In the genomic region with DNA sequence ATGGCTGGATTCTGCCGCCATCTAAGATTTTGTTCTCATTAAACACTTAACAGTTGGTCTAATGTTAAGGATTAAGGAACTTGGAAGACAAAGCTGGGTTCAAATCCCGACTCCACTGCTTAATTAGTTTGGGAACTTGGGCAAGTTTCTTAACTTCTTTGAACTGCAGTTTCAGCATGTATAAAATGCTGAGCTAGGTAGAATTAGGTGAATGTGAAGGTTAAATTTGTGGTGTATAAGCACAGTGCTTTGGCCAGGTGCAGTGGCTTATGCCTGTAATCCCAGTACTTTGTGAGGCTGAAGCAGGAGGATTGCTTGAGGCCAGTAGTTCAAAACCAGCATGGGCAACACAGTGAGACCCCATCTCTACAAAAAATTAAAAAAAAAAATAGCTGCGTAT, we compare ENCODE assay signal across 3 cellular contexts.
A peak's percentile ranks its signal among the peaks of the same experiment; 100 is the strongest.
TF ChIP-seq lines count a peak whose summit lies in the region.

No MANE protein-coding gene starts in this region.

TF ChIP-seq in A549, 52 proteins besides CTCF, POLR2A, EP300 and RAD21:
- TF ChIP-seq MAFK (IDR thresholded peaks at IDR 0.05; ENCODE audit: partially characterized antibody) (peak; percentile 88), HOXB5 (CRISPR knock-in tag; IDR thresholded peaks at IDR 0.05) (no peak)

TF ChIP-seq in IMR-90, 13 proteins besides CTCF, POLR2A, EP300 and RAD21 (continued from another document):
- TF ChIP-seq MAZ (IDR thresholded peaks at IDR 0.05; ENCODE audit: borderline replicate concordance, low read depth, low read length): no peak
TF ChIP-seq in IMR-90: peak in this region for 1.

TF ChIP-seq in K562, 482 proteins besides CTCF, POLR2A, EP300 and RAD21:
- TF ChIP-seq, protein P1, sequence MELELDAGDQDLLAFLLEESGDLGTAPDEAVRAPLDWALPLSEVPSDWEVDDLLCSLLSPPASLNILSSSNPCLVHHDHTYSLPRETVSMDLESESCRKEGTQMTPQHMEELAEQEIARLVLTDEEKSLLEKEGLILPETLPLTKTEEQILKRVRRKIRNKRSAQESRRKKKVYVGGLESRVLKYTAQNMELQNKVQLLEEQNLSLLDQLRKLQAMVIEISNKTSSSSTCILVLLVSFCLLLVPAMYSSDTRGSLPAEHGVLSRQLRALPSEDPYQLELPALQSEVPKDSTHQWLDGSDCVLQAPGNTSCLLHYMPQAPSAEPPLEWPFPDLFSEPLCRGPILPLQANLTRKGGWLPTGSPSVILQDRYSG (tag; conservative IDR thresholded peaks at IDR 0.05; ENCODE audit: low read depth): no peak
- no peak for TF ChIP-seq POLR2B (IDR thresholded peaks at IDR 0.05; ENCODE audit: low read depth, partially characterized antibody)
- TF ChIP-seq MTA3 (IDR thresholded peaks at IDR 0.05; ENCODE audit: borderline replicate concordance): no peak
- TF ChIP-seq, protein P2, sequence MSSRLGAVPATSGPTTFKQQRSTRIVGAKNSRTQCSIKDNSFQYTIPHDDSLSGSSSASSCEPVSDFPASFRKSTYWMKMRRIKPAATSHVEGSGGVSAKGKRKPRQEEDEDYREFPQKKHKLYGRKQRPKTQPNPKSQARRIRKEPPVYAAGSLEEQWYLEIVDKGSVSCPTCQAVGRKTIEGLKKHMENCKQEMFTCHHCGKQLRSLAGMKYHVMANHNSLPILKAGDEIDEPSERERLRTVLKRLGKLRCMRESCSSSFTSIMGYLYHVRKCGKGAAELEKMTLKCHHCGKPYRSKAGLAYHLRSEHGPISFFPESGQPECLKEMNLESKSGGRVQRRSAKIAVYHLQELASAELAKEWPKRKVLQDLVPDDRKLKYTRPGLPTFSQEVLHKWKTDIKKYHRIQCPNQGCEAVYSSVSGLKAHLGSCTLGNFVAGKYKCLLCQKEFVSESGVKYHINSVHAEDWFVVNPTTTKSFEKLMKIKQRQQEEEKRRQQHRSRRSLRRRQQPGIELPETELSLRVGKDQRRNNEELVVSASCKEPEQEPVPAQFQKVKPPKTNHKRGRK (tag; IDR thresholded peaks at IDR 0.05): no peak
- TF ChIP-seq C11orf30 (IDR thresholded peaks at IDR 0.05; ENCODE audit: low read depth): peak; percentile 73
- TF ChIP-seq, protein P3, sequence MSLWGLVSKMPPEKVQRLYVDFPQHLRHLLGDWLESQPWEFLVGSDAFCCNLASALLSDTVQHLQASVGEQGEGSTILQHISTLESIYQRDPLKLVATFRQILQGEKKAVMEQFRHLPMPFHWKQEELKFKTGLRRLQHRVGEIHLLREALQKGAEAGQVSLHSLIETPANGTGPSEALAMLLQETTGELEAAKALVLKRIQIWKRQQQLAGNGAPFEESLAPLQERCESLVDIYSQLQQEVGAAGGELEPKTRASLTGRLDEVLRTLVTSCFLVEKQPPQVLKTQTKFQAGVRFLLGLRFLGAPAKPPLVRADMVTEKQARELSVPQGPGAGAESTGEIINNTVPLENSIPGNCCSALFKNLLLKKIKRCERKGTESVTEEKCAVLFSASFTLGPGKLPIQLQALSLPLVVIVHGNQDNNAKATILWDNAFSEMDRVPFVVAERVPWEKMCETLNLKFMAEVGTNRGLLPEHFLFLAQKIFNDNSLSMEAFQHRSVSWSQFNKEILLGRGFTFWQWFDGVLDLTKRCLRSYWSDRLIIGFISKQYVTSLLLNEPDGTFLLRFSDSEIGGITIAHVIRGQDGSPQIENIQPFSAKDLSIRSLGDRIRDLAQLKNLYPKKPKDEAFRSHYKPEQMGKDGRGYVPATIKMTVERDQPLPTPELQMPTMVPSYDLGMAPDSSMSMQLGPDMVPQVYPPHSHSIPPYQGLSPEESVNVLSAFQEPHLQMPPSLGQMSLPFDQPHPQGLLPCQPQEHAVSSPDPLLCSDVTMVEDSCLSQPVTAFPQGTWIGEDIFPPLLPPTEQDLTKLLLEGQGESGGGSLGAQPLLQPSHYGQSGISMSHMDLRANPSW (CRISPR knock-in tag; IDR thresholded peaks at IDR 0.05): no peak
- TF ChIP-seq MAFG (tag; conservative IDR thresholded peaks at IDR 0.05): peak; percentile 40; the same call in 1 of the 2 replicates
- TF ChIP-seq RAD51 (IDR thresholded peaks at IDR 0.05; ENCODE audit: borderline replicate concordance, low read depth): no peak
- TF ChIP-seq MAFF (IDR thresholded peaks at IDR 0.05; ENCODE audit: low read length): peak; percentile 67
- no peak for TF ChIP-seq DMBX1 (CRISPR knock-in tag; IDR thresholded peaks at IDR 0.05; ENCODE audit: borderline replicate concordance)
- TF ChIP-seq MAFK (IDR thresholded peaks at IDR 0.05; ENCODE audit: low read length): peak; percentile 61; the same call in 1 of the 2 replicates
- TF ChIP-seq, protein P4, sequence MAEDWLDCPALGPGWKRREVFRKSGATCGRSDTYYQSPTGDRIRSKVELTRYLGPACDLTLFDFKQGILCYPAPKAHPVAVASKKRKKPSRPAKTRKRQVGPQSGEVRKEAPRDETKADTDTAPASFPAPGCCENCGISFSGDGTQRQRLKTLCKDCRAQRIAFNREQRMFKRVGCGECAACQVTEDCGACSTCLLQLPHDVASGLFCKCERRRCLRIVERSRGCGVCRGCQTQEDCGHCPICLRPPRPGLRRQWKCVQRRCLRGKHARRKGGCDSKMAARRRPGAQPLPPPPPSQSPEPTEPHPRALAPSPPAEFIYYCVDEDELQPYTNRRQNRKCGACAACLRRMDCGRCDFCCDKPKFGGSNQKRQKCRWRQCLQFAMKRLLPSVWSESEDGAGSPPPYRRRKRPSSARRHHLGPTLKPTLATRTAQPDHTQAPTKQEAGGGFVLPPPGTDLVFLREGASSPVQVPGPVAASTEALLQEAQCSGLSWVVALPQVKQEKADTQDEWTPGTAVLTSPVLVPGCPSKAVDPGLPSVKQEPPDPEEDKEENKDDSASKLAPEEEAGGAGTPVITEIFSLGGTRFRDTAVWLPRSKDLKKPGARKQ (CRISPR knock-in tag; IDR thresholded peaks at IDR 0.05): no peak
- peak; percentile 88 for TF ChIP-seq ZNF316 (IDR thresholded peaks at IDR 0.05)
